ENCODE assay signal across 9 cellular contexts in genomic region chr1:26706315-26706714, GRCh38. TPM values are rescaled to one million over a fixed set of nuclear protein-coding genes. Genes with fewer than 3 reads are reported as not detected.
A peak's percentile ranks its signal among the peaks of the same experiment; 100 is the strongest.
DNase-seq lines count a peak whose midpoint lies in the region; ATAC-seq, FAIRE-seq and TF ChIP-seq lines count a peak whose summit lies in the region.
"Had no signal": no experiment of that assay in that cellular context is flagged by ENCODE, and none has a peak within 500 bp of the region (broad histone marks: within the 10 kb centered on the region; RNA-seq: fewer than 3 reads in every experiment).

No MANE protein-coding gene starts in this region.

- H3K36me3 ChIP-seq in SK-N-SH (replicated peaks in 1 of 2; ENCODE audit: control insufficient read depth in 1 of 2, insufficient read depth in 2 of 2, low read length in 1 of 2) (peaks cover 4 to 14% of the 10 kb centered on the region in 2 experiments), HepG2 (replicated peaks in 1 of 2; ENCODE audit: control insufficient read depth in 1 of 2, insufficient read depth in 2 of 2, low read length in 2 of 2) (peaks cover 1 to 2% of the 10 kb centered on the region in 2 experiments; a peak in 2 of 5 replicates)

- H3K36me3 Mint-ChIP-seq in activated naive CD4-positive, alpha-beta T cell treated with anti-CD3 and anti-CD28 coated beads, Interleukin-2, amount 50 U/mL, for 72 hours = peaks cover 5 to 46% of the 10 kb centered on the region in 2 donors

- H3K4me1 ChIP-seq in SK-N-SH (ENCODE audit: control insufficient read depth in 1 of 2, insufficient read depth in 2 of 2, low read depth in 1 of 2, low read length in 1 of 2) (peaks cover 16 to 54% of the 10 kb centered on the region in 2 experiments; a peak in 3 of 4 replicates), HepG2 (ENCODE audit: insufficient read depth, low read length) (peaks cover 67% of the 10 kb centered on the region)

- TF ChIP-seq POLR2A in HepG2 (IDR thresholded peaks at IDR 0.05; ENCODE audit: insufficient read depth in 1 of 2, low read depth in 2 of 2, low read length in 2 of 2) = no peak; a peak in 1 of 4 replicates

- H3K27ac ChIP-seq in SK-N-SH (ENCODE audit: low read depth in 2 of 2, low read length in 1 of 2) (peak overlapping the region; percentile 43 to 81; a peak in 3 of 4 replicates), HepG2 (ENCODE audit: extremely low read length, insufficient read depth, low read length) (peak overlapping the region; percentile 72), substantia nigra (ENCODE audit: low read depth, low read length, poor library complexity, severe bottlenecking) (peak overlapping the region; percentile 8)

- TF ChIP-seq CTCF in SK-N-SH (IDR thresholded peaks at IDR 0.05) (no peak), HepG2 (CRISPR knock-in tag; IDR thresholded peaks at IDR 0.05) (no peak)

- intact Hi-C loops in HepG2 (cut with micrococcal nuclease; ENCODE audit: unreplicated experiment) = no loop called here

- 48% methylated on average over 5 of the region's 5 CpGs for WGBS in SK-N-SH (ENCODE audit: low lambda C conversion rate)
- 2% methylated on average over 5 of the region's 5 CpGs for WGBS in HepG2 (ENCODE audit: low lambda C conversion rate)

- no TSS peak for BruUV-seq in HepG2 (replicated peaks; lab: Mats Ljungman, UMichigan)

- no peaks in the 10 kb centered on the region for H3K9me2 ChIP-seq in SK-N-SH

- H2AFZ ChIP-seq in SK-N-SH (ENCODE audit: low read depth) (no peak overlapping the region), HepG2 (ENCODE audit: low read length) (no peak overlapping the region)

- POLR2A ChIA-PET in SK-N-SH (lab: Yijun Ruan, JAX) = interaction anchor here (0.8 kb wide), 1 partner anchor 9 kb away, joined by 3 read pairs; no protein-coding TSS in a partner anchor
- POLR2A ChIA-PET in HepG2 (lab: Yijun Ruan, JAX) = interaction anchor here (0.5 to 6.3 kb wide), 7 partner anchors 9 to 82 kb away, joined by 3 to 44 read pairs (median 5); partner anchors contain the start of gene PIGV

- 0 out of 4 replicates have a peak overlapping the region, but pooled peaks of 1 of the 2 experiments have one; percentile 6 for H3K4me3 ChIP-seq in SK-N-SH (ENCODE audit: low read depth in 2 of 2, low read length in 1 of 2)
- H3K4me3 ChIP-seq in HepG2 (replicated peaks in 1 of 3; ENCODE audit: insufficient read depth in 1 of 3, low read depth in 2 of 3, low read length in 3 of 3) = peak overlapping the region in 2 of 3 experiments; percentile 11 to 29; a peak in 2 of 6 replicates

- CTCF ChIA-PET in SK-N-SH (lab: Yijun Ruan, JAX) (interaction anchor here (0.9 to 1.5 kb wide), 3 partner anchors 8 to 104 kb away, joined by 3 to 7 read pairs (median 4); no protein-coding TSS in a partner anchor), HepG2 (lab: Yijun Ruan, JAX; ENCODE audit: low intra/inter-chr PET ratio, low total read pairs) (no interaction called here)

- in situ Hi-C loops in HepG2 (cut with HindIII; ENCODE audit: extremely low pct_ligation_motif_present, low pct_unique_long_range_greater_than_20kb) = no loop called here

- peak; percentile 56 for FAIRE-seq in HepG2 (lab: Jason Lieb, UNC)

- H3K9me3 Mint-ChIP-seq in activated naive CD4-positive, alpha-beta T cell treated with anti-CD3 and anti-CD28 coated beads, Interleukin-2, amount 50 U/mL, for 72 hours = no peaks in the 10 kb centered on the region

- peaks cover 40% of the 10 kb centered on the region for H3F3A ChIP-seq in SK-N-SH (replicated peaks; ENCODE audit: insufficient read depth)

- H3K27ac Mint-ChIP-seq in activated naive CD4-positive, alpha-beta T cell treated with anti-CD3 and anti-CD28 coated beads, Interleukin-2, amount 50 U/mL, for 72 hours = peak overlapping the region; percentile 4 to 60

- peaks cover 100% of the 10 kb centered on the region for H4K20me1 ChIP-seq in SK-N-SH (ENCODE audit: insufficient read depth)
- H4K20me1 ChIP-seq in HepG2 (ENCODE audit: insufficient read depth, low read length) = peaks cover 24% of the 10 kb centered on the region

- TF ChIP-seq RAD21 in SK-N-SH (IDR thresholded peaks at IDR 0.05; ENCODE audit: low read length) = no peak
- no peak for TF ChIP-seq RAD21 in HepG2 (CRISPR knock-in tag; IDR thresholded peaks at IDR 0.05)

- H3K9ac ChIP-seq in SK-N-SH (peak overlapping the region; percentile 18; the same call in 1 of the 2 replicates), HepG2 (ENCODE audit: insufficient read depth, low read depth, low read length) (peak overlapping the region; percentile 39)

- H3K4me2 ChIP-seq in SK-N-SH (peak overlapping the region; percentile 46), HepG2 (ENCODE audit: low read depth, low read length) (peak overlapping the region; percentile 76)

- no peaks in the 10 kb centered on the region for H3K27me3 ChIP-seq in SK-N-SH (ENCODE audit: insufficient read depth)
- H3K27me3 ChIP-seq in HepG2 (ENCODE audit: control insufficient read depth in 1 of 2, insufficient read depth in 2 of 2, low read length in 2 of 2) = no peaks in the 10 kb centered on the region

- no peak for DNase-seq in SK-N-SH
- DNase-seq in activated naive CD4-positive, alpha-beta T cell treated with anti-CD3 and anti-CD28 coated beads, Interleukin-2, amount 50 U/mL, for 72 hours (ENCODE audit: low spot score in 2 of 2) = no peak
- DNase-seq in HepG2 (ENCODE audit: low spot score) = peak; percentile 53
- DNase-seq in substantia nigra (lab: John Stamatoyannopoulos, UW) = no peak
- no peak for DNase-seq in NCI-H1105 (lab: John Stamatoyannopoulos, UW)
- DNase-seq in HPDE6-E6E7 (ENCODE audit: extremely low spot score) = no peak
- DNase-seq in SW480 (ENCODE audit: low spot score) = no peak
- DNase-seq: NK-92 treated with Interleukin-12 subunit alpha and Interleukin-12 subunit beta, amount 100 ng/mL, for 24 hours had no signal

- ATAC-seq in SK-N-SH treated with all-trans-retinoic acid at 6 μM for 48 hours (no peak), HepG2 (peak; percentile 65)
- no peak for ATAC-seq in activated naive CD4-positive, alpha-beta T cell treated with anti-CD3 and anti-CD28 coated beads, Interleukin-2, amount 50 U/mL, for 72 hours

- H3K9me3 ChIP-seq in SK-N-SH = no peaks in the 10 kb centered on the region
- H3K9me3 ChIP-seq in HepG2 (ENCODE audit: low read length) = no peaks in the 10 kb centered on the region

- TF ChIP-seq EP300 in SK-N-SH (IDR thresholded peaks at IDR 0.05; ENCODE audit: borderline replicate concordance in 1 of 2, low read depth in 1 of 2, low read length in 1 of 2) (no peak), HepG2 (IDR thresholded peaks at IDR 0.05; ENCODE audit: low read depth in 2 of 2, low read length in 2 of 2) (0 out of 4 replicates have a peak, but pooled peaks of 1 of the 2 experiments have one; percentile 19), HepG2 (CRISPR knock-in tag; IDR thresholded peaks at IDR 0.05; ENCODE audit: borderline replicate concordance) (no peak)

- H3K79me2 ChIP-seq in SK-N-SH (ENCODE audit: insufficient read depth) (peaks cover 97% of the 10 kb centered on the region), HepG2 (ENCODE audit: insufficient read depth, low read length) (peaks cover 90% of the 10 kb centered on the region)

TF ChIP-seq in SK-N-SH, 30 proteins besides CTCF, POLR2A, EP300 and RAD21 (continues in another document):
- TF ChIP-seq FOSL2 (IDR thresholded peaks at IDR 0.05; ENCODE audit: borderline replicate concordance, low read depth) (no peak), RXRA (IDR thresholded peaks at IDR 0.05; ENCODE audit: borderline replicate concordance, low read depth) (no peak), POLR2AphosphoS5 (IDR thresholded peaks at IDR 0.05; ENCODE audit: low read depth, low read length) (no peak), JUND (IDR thresholded peaks at IDR 0.05) (no peak)

TF ChIP-seq in SK-N-SH treated with all-trans-retinoic acid at 6 μM for 48 hours, 23 proteins besides CTCF, POLR2A, EP300 and RAD21 (continues in another document):
- TF ChIP-seq ARNTL (CRISPR knock-in tag; IDR thresholded peaks at IDR 0.05; ENCODE audit: borderline replicate concordance, low read depth) (no peak), TCF4 (CRISPR knock-in tag; IDR thresholded peaks at IDR 0.05; ENCODE audit: borderline replicate concordance) (no peak), ISL1 (CRISPR knock-in tag; IDR thresholded peaks at IDR 0.05) (no peak), ZNF565 (CRISPR knock-in tag; conservative IDR thresholded peaks at IDR 0.05; ENCODE audit: low read depth) (no peak)

TF ChIP-seq in HepG2, 621 proteins besides CTCF, POLR2A, EP300 and RAD21 (continues in another document):
- peak; percentile 45 for TF ChIP-seq HOXA3 (CRISPR knock-in tag; IDR thresholded peaks at IDR 0.05)
- 0 out of 2 replicates have a peak, but pooled peaks have one; percentile 59 for TF ChIP-seq ZNF501 (CRISPR knock-in tag; IDR thresholded peaks at IDR 0.05)
- TF ChIP-seq TOPORS (CRISPR knock-in tag; IDR thresholded peaks at IDR 0.05) = no peak
- TF ChIP-seq SALL1 (CRISPR knock-in tag; IDR thresholded peaks at IDR 0.05) = peak; percentile 56

RNA-seq across cellular contexts. Expression of gene ARID1A, which starts 10.5 kb away (rescaled TPM):
- polyA plus RNA-seq in SK-N-SH (2012; rRNA removed) (14.2 and 26.5 TPM in 2 replicates), HepG2 (2011; rRNA removed) (12.3 and 15.9 TPM in 2 replicates)
- 15.6 and 20.3 TPM in 2 replicates for polyA plus RNA-seq in SK-N-SH (2012; cell fraction: cytosol; rRNA removed)
- 58.2 and 65.9 TPM in 2 replicates for polyA plus RNA-seq in SK-N-SH (2012; cell fraction: nucleus; rRNA removed)
- total RNA-seq in activated naive CD4-positive, alpha-beta T cell treated with anti-CD3 and anti-CD28 coated beads, Interleukin-2, amount 50 U/mL, for 72 hours = 100 to 1,000 TPM; 110 to 116 TPM
- 11.9 and 18.4 TPM in 2 replicates for total RNA-seq in HepG2 (2016; rRNA removed; fragmentation: Illumina TruSeq; extraction: Trizol)
- total RNA-seq in HepG2 (2016; cell fraction: cytosol; rRNA removed; fragmentation: Illumina TruSeq; extraction: Trizol; ENCODE audit: low read depth) = 4.1 and 5.0 TPM in 2 replicates
- total RNA-seq in HepG2 (2016; cell fraction: insoluble cytoplasmic fraction; rRNA removed; fragmentation: Illumina TruSeq; extraction: Trizol) = 10.4 and 13.8 TPM in 2 replicates
- 10.6 and 11.3 TPM in 2 replicates for total RNA-seq in HepG2 (2016; cell fraction: membrane; rRNA removed; fragmentation: Illumina TruSeq; extraction: Trizol)
- total RNA-seq in HepG2 (2016; cell fraction: nucleus; rRNA removed; fragmentation: Illumina TruSeq; extraction: Trizol) = 20.9 and 30.6 TPM in 2 replicates
- 6.7 and 7.1 TPM in 2 replicates for polyA plus RNA-seq in HepG2 (2011; cell fraction: cytosol; rRNA removed)
- polyA plus RNA-seq in HepG2 (2011; cell fraction: nucleus; rRNA removed) = 34.6 and 44.4 TPM in 2 replicates
- polyA plus RNA-seq in HepG2 (2012) = 22.4 and 26.3 TPM in 2 replicates
- 0.76 and 0.82 TPM in 2 replicates for polyA plus RNA-seq in HepG2 (2016; cell fraction: cytosol; fragmentation: Illumina TruSeq; extraction: Trizol; ENCODE audit: low read depth)
- 19.7 and 29.5 TPM in 2 replicates for polyA plus RNA-seq in HepG2 (2016; cell fraction: insoluble cytoplasmic fraction; fragmentation: Illumina TruSeq; extraction: Trizol; ENCODE audit: low read depth)
- polyA plus RNA-seq in HepG2 (2016; cell fraction: membrane; fragmentation: Illumina TruSeq; extraction: Trizol; ENCODE audit: low read depth) = 1.7 and 2.3 TPM in 2 replicates
- 63.3 and 66.4 TPM in 2 replicates for polyA plus RNA-seq in HepG2 (2016; cell fraction: nucleus; fragmentation: Illumina TruSeq; extraction: Trizol; ENCODE audit: insufficient read depth, low read depth)
- polyA minus RNA-seq in HepG2 (2011; rRNA and poly(A)+ RNA removed; ENCODE audit: low replicate concordance) = 17.9 and 25.6 TPM in 2 replicates
- 22.4 and 28.0 TPM in 2 replicates for polyA minus RNA-seq in HepG2 (2011; cell fraction: cytosol; rRNA and poly(A)+ RNA removed)
- 25.2 and 31.6 TPM in 2 replicates for polyA minus RNA-seq in HepG2 (2011; cell fraction: nucleus; rRNA and poly(A)+ RNA removed)

Comparison
In these comparisons a context has a peak if more than half of its experiments do, and no peak if none do; other contexts are left out.
1. H3K27ac ChIP-seq: peak in every context shown above with its lines; median percentile 72 in HepG2; 62 in SK-N-SH; 8 in substantia nigra.
2. Of the 25 proteins assayed by ChIP-seq in both HepG2 and SK-N-SH: peak only in HepG2: FOXJ3, MAX, MXI1, SIN3A and USF2; only in SK-N-SH: none; in both: none; in neither: 19; mixed calls (peak in some experiments, not most) for 1.